In the genomic region with DNA sequence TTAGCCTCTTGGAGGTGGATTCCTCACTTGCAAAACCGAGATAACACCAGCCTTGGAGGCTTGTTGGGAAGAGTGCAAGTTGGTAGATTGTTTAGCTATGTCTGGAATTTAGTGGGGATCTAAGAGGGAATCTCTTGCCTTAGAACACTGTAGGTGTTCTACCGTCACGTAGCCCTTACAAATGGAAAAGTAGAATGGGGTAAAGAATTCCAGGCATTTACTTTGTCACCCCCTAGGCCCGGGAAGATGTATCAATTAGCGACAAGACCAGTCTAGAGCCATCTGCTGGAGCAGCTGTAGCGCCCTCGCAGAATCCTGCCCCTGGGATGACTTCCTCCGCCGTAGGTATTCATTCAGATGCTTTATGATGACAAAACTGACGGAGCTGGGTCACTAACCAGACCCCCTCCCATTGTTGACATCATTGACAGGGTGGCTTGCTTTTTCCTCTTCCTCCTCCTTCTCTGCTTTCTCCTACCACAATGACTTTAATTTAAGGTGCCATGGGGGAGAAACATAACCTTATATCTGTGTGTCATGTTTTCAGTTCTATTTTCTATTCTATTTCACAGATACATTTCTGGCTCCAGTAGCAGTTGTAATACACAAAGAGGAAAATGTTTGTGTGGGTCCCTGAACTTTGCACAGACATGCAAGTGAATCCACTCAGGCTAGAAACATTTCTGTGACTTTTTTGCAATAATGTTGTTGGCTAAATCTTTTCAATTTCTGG, we compare ENCODE assay signal across 18 cellular contexts.
"Had no signal": no experiment of that assay in that cellular context is flagged by ENCODE, and none has a peak within 500 bp of the region (broad histone marks: within the 10 kb centered on the region; RNA-seq: fewer than 3 reads in every experiment).

No MANE protein-coding gene starts in this region.

- DNase-seq: activated CD4-positive, alpha-beta T cell treated with anti-CD3 and anti-CD28 coated beads, Interleukin-2, amount 50 U/mL, for 4 hours; activated CD8-positive, alpha-beta memory T cell treated with anti-CD3 and anti-CD28 coated beads, Interleukin-2, amount 10 ng/mL, durations not matched to agents 7 days and 5 days; activated effector memory CD4-positive, alpha-beta T cell treated with Interleukin-2 at 50 U/mL for 16 hours; activated T-cell treated with anti-CD3 and anti-CD28 coated beads, Interleukin-2, amount 50 U/mL, for 24 hours; amniotic stem cell; brain microvascular endothelial cell; foreskin fibroblast; midbrain; stimulated activated CD4-positive, alpha-beta T cell treated with anti-CD3 and anti-CD28 coated beads, Interleukin-4, amount 100 ng/mL, for 4 hours; stomach; uterus had no signal

- H3K27me3 Mint-ChIP-seq: activated CD8-positive, alpha-beta memory T cell treated with anti-CD3 and anti-CD28 coated beads, Interleukin-2, amount 10 ng/mL, durations not matched to agents 7 days and 5 days had no signal

- H3K27ac Mint-ChIP-seq: activated CD8-positive, alpha-beta memory T cell treated with anti-CD3 and anti-CD28 coated beads, Interleukin-2, amount 10 ng/mL, durations not matched to agents 7 days and 5 days; activated naive CD4-positive, alpha-beta T cell treated with anti-CD3 and anti-CD28 coated beads, Interleukin-2, amount 50 U/mL, for 24 hours; activated T-cell treated with anti-CD3 and anti-CD28 coated beads, Interleukin-2, amount 50 U/mL, for 24 hours; T-helper 2 cell treated with Interferon-gamma antibody and Interleukin-4, amounts not matched to agents 5 μg/mL and 100 μg/mL, for 36 hours had no signal

- H3K9me3 Mint-ChIP-seq: activated naive CD4-positive, alpha-beta T cell treated with anti-CD3 and anti-CD28 coated beads, Interleukin-2, amount 50 U/mL, for 24 hours; activated T-cell treated with anti-CD3 and anti-CD28 coated beads, Interleukin-2, amount 50 U/mL, for 24 hours; T-helper 2 cell treated with Interferon-gamma antibody and Interleukin-4, amounts not matched to agents 5 μg/mL and 100 μg/mL, for 36 hours had no signal

- H3K27me3 ChIP-seq: brain microvascular endothelial cell, esophagus muscularis mucosa, stomach, uterus had no signal

- H3K4me3 Mint-ChIP-seq: activated CD8-positive, alpha-beta memory T cell treated with anti-CD3 and anti-CD28 coated beads, Interleukin-2, amount 10 ng/mL, durations not matched to agents 7 days and 5 days; activated naive CD4-positive, alpha-beta T cell treated with anti-CD3 and anti-CD28 coated beads, Interleukin-2, amount 50 U/mL, for 24 hours; activated T-cell treated with anti-CD3 and anti-CD28 coated beads, Interleukin-2, amount 50 U/mL, for 24 hours; T-helper 2 cell treated with Interferon-gamma antibody and Interleukin-4, amounts not matched to agents 5 μg/mL and 100 μg/mL, for 36 hours had no signal

- ATAC-seq: activated CD4-positive, CD25-positive, alpha-beta regulatory T cell treated with anti-CD3 and anti-CD28 coated beads, Interleukin-2, amount 50 U/mL, for 24 hours; activated CD8-positive, alpha-beta memory T cell treated with anti-CD3 and anti-CD28 coated beads, Interleukin-2, amount 10 ng/mL, durations not matched to agents 7 days and 5 days had no signal

- H3K79me2 ChIP-seq: parathyroid adenoma had no signal

- H3K36me3 ChIP-seq: brain microvascular endothelial cell, esophagus muscularis mucosa, stomach, thoracic aorta, uterus had no signal

- H3K4me1 ChIP-seq: esophagus muscularis mucosa, parathyroid adenoma, stomach, uterus had no signal

- H3K27ac ChIP-seq: brain microvascular endothelial cell, esophagus muscularis mucosa, parathyroid adenoma, skin epidermis, stomach, thoracic aorta, uterus had no signal

- H3K4me1 Mint-ChIP-seq: activated CD8-positive, alpha-beta memory T cell treated with anti-CD3 and anti-CD28 coated beads, Interleukin-2, amount 10 ng/mL, durations not matched to agents 7 days and 5 days; activated naive CD4-positive, alpha-beta T cell treated with anti-CD3 and anti-CD28 coated beads, Interleukin-2, amount 50 U/mL, for 24 hours had no signal

- H3K9ac ChIP-seq: parathyroid adenoma had no signal

- H3K4me3 ChIP-seq: esophagus muscularis mucosa, skin epidermis, stomach, thoracic aorta, uterus had no signal

- H3K9me3 ChIP-seq: esophagus muscularis mucosa, stomach, thoracic aorta, uterus had no signal

- H3K36me3 Mint-ChIP-seq: activated CD8-positive, alpha-beta memory T cell treated with anti-CD3 and anti-CD28 coated beads, Interleukin-2, amount 10 ng/mL, durations not matched to agents 7 days and 5 days; activated naive CD4-positive, alpha-beta T cell treated with anti-CD3 and anti-CD28 coated beads, Interleukin-2, amount 50 U/mL, for 24 hours had no signal
